In the genomic region with DNA sequence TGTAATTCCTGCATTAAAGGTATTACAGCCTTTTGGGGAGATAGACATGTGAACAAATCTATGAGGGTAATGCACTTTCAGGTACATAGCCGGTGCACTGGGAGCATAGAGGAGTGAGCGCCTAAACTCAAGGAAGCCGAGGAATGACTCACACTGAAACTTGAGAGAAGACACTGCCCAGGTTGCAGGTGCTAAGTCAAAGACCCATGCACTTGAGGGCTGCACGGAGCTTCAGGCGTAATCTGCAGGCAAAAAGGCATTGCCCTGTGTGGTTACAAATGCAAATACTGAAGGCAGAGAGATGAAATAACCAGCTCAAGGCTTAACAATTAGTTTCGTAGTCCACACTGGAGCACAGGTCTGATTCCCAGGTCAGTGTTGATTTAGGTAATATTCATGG, we compare ENCODE assay signal across 10 cellular contexts. TPM values are rescaled to one million over a fixed set of nuclear protein-coding genes. Genes with fewer than 3 reads are reported as not detected.
A peak's percentile ranks its signal among the peaks of the same experiment; 100 is the strongest.
DNase-seq lines count a peak whose midpoint lies in the region; ATAC-seq and TF ChIP-seq lines count a peak whose summit lies in the region.
"Had no signal": no experiment of that assay in that cellular context is flagged by ENCODE, and none has a peak within 500 bp of the region (broad histone marks: within the 10 kb centered on the region; RNA-seq: fewer than 3 reads in every experiment).

No MANE protein-coding gene starts in this region.

- no peak overlapping the region for H3K27ac ChIP-seq in foreskin keratinocyte

- no peak for TF ChIP-seq CTCF in foreskin keratinocyte (conservative IDR thresholded peaks at IDR 0.05)

- no peaks in the 10 kb centered on the region for H3K36me3 Mint-ChIP-seq in effector memory CD8-positive, alpha-beta T cell (ENCODE audit: insufficient read depth)

- H3K9me3 ChIP-seq in MG63: peaks cover 3% of the 10 kb centered on the region

- no peak overlapping the region for H3K4me3 ChIP-seq in MG63

- H3K27ac Mint-ChIP-seq in effector memory CD8-positive, alpha-beta T cell: no peak overlapping the region
- H3K27ac Mint-ChIP-seq: nephron had no signal

- ATAC-seq in GM21528 (IDR thresholded peaks at IDR 0.05; ENCODE audit: low FRiP score, unreplicated experiment) (peak; percentile 90), HG03196 (IDR thresholded peaks at IDR 0.05; ENCODE audit: unreplicated experiment) (peak; percentile 83), foreskin keratinocyte (peak; percentile 58)
- ATAC-seq in effector memory CD8-positive, alpha-beta T cell (replicated peaks): no peak

- H3K4me1 ChIP-seq in foreskin keratinocyte: peaks cover 19% of the 10 kb centered on the region

- no peaks in the 10 kb centered on the region for H3K27me3 Mint-ChIP-seq in effector memory CD8-positive, alpha-beta T cell

- peaks cover 31 to 39% of the 10 kb centered on the region in 2 donors for H3K4me1 Mint-ChIP-seq in effector memory CD8-positive, alpha-beta T cell (ENCODE audit: low read depth in 2 of 2)
- H3K4me1 Mint-ChIP-seq: nephron had no signal

- H3K9me3 Mint-ChIP-seq in effector memory CD8-positive, alpha-beta T cell: no peaks in the 10 kb centered on the region

- no peak overlapping the region for H3K4me3 Mint-ChIP-seq in effector memory CD8-positive, alpha-beta T cell
- H3K4me3 Mint-ChIP-seq: nephron had no signal

- H3K36me3 ChIP-seq in MG63: no peaks in the 10 kb centered on the region

- peak; percentile 9 to 19 for DNase-seq in activated CD4-positive, alpha-beta T cell treated with anti-CD3 and anti-CD28 coated beads for 4 hours
- no peak for DNase-seq in activated CD4-positive, alpha-beta T cell treated with anti-CD3 and anti-CD28 coated beads, Interleukin-2, amount 50 U/mL, for 48 hours
- DNase-seq in foreskin keratinocyte (peak in 1 of 2 donors; percentile 56), DMS114 treated with DMSO at 0.1 percent for 48 hours (lab: John Stamatoyannopoulos, UW; ENCODE audit: unreplicated experiment) (no peak), MG63 (no peak)
- DNase-seq in effector memory CD8-positive, alpha-beta T cell: no peak
- DNase-seq: head of caudate nucleus had no signal

- H3K27me3 ChIP-seq in foreskin keratinocyte: no peaks in the 10 kb centered on the region
- no peaks in the 10 kb centered on the region for H3K27me3 ChIP-seq in MG63

RNA-seq across cellular contexts. Expression of a gene that starts 51.0 kb away (rescaled TPM):
- total RNA-seq in foreskin keratinocyte: 39.1 and 41.9 TPM in 2 replicates
- polyA plus RNA-seq in foreskin keratinocyte: 11.2 and 11.5 TPM in 2 replicates
- total RNA-seq in MG63 (2014; rRNA removed; shearing (Covaris generic); ENCODE audit: low replicate concordance): 2.3 and 5.6 TPM in 2 replicates

Comparison
In these comparisons a context has a peak if more than half of its experiments do, and no peak if none do; other contexts are left out.
1. DNase-seq: peak in activated CD4-positive, alpha-beta T cell treated with anti-CD3 and anti-CD28 coated beads for 4 hours (2 of 2); none in activated CD4-positive, alpha-beta T cell treated with anti-CD3 and anti-CD28 coated beads, Interleukin-2, amount 50 U/mL, for 48 hours (0 of 2), DMS114 treated with DMSO at 0.1 percent for 48 hours (single experiment), MG63 (single experiment) and effector memory CD8-positive, alpha-beta T cell (0 of 3).